Comparison of ENCODE assay signal across 30 cellular contexts in the genomic region with DNA sequence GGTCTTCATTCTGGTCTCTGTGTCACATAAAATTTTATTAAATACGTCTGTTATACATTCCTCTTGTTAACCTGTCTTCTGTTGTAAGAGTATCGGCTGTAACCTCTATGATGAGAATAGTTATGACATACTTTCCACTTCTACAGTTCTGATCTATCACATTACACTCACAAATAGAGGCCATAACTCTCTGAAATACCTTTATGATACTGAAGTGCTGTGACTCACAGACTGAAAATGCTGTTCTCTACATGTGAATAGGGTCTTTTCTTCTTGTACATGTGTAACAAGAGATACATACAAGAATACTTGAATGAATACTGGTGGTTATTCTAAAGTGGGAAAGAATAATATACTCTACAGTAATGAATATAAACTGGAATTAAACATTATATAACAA.
"Had no signal": no experiment of that assay in that cellular context is flagged by ENCODE, and none has a peak within 500 bp of the region (broad histone marks: within the 10 kb centered on the region; RNA-seq: fewer than 3 reads in every experiment).

No MANE protein-coding gene starts in this region.

- H3K4me3 Mint-ChIP-seq: activated CD4-positive, alpha-beta memory T cell treated with anti-CD3 and anti-CD28 coated beads for 36 hours; activated CD4-positive, alpha-beta T cell treated with anti-CD3 and anti-CD28 coated beads for 36 hours; activated CD4-positive, alpha-beta T cell treated with anti-CD3 and anti-CD28 coated beads, Interleukin-2, amount 10 ng/mL, durations not matched to agents 24 days and 14 days; activated CD8-positive, alpha-beta memory T cell treated with anti-CD3 and anti-CD28 coated beads, Interleukin-2, amount 10 ng/mL, durations not matched to agents 7 days and 5 days; activated CD8-positive, alpha-beta T cell treated with anti-CD3 and anti-CD28 coated beads, Interleukin-2, amount 10 ng/mL, durations not matched to agents 7 days and 5 days; activated naive CD4-positive, alpha-beta T cell treated with anti-CD3 and anti-CD28 coated beads for 36 hours; activated naive CD4-positive, alpha-beta T cell treated with anti-CD3 and anti-CD28 coated beads, Interleukin-2, amount 50 U/mL, for 24 hours; activated naive CD8-positive, alpha-beta T cell treated with anti-CD3 and anti-CD28 coated beads for 36 hours; activated naive CD8-positive, alpha-beta T cell treated with anti-CD3 and anti-CD28 coated beads, Interleukin-2, amount 50 U/mL, for 24 hours; activated T-helper 1 cell treated with anti-CD3 and anti-CD28 coated beads, Interleukin-12 subunit alpha, Interleukin-12 subunit beta, Interleukin-2, Interleukin-4 antibody, amounts not matched to agents 30 ng/mL and 10 ng/mL and 1 ng/mL, durations not matched to agents 14 hours and 24 hours and 36 hours; brain; central memory CD8-positive, alpha-beta T cell; dendritic cell treated with granulocyte-macrophage colony-stimulating factor and Interleukin-4, amounts not matched to agents 40 ng/mL and 50 ng/mL, for 4 days; T-helper 17 cell had no signal

- H3K36me3 Mint-ChIP-seq: activated CD4-positive, alpha-beta memory T cell treated with anti-CD3 and anti-CD28 coated beads for 36 hours; activated CD8-positive, alpha-beta memory T cell treated with anti-CD3 and anti-CD28 coated beads, Interleukin-2, amount 10 ng/mL, durations not matched to agents 7 days and 5 days; activated naive CD4-positive, alpha-beta T cell treated with anti-CD3 and anti-CD28 coated beads, Interleukin-2, amount 50 U/mL, for 24 hours; activated naive CD8-positive, alpha-beta T cell treated with anti-CD3 and anti-CD28 coated beads for 36 hours; brain had no signal

- H3K27me3 Mint-ChIP-seq: activated CD4-positive, alpha-beta memory T cell treated with anti-CD3 and anti-CD28 coated beads for 36 hours; activated CD4-positive, alpha-beta T cell treated with anti-CD3 and anti-CD28 coated beads for 36 hours; activated CD4-positive, alpha-beta T cell treated with anti-CD3 and anti-CD28 coated beads, Interleukin-2, amount 10 ng/mL, durations not matched to agents 24 days and 14 days; activated CD8-positive, alpha-beta memory T cell treated with anti-CD3 and anti-CD28 coated beads, Interleukin-2, amount 10 ng/mL, durations not matched to agents 7 days and 5 days; activated naive CD4-positive, alpha-beta T cell treated with anti-CD3 and anti-CD28 coated beads, Interleukin-2, amount 50 U/mL, for 24 hours; activated naive CD8-positive, alpha-beta T cell treated with anti-CD3 and anti-CD28 coated beads for 36 hours; activated naive CD8-positive, alpha-beta T cell treated with anti-CD3 and anti-CD28 coated beads, Interleukin-2, amount 50 U/mL, for 24 hours; brain; central memory CD8-positive, alpha-beta T cell; dendritic cell treated with granulocyte-macrophage colony-stimulating factor and Interleukin-4, amounts not matched to agents 40 ng/mL and 50 ng/mL, for 4 days; T-helper 17 cell had no signal

- H3K9me3 Mint-ChIP-seq: brain had no signal

- ATAC-seq: activated CD4-positive, alpha-beta T cell treated with anti-CD3 and anti-CD28 coated beads for 36 hours; activated CD8-positive, alpha-beta memory T cell treated with anti-CD3 and anti-CD28 coated beads, Interleukin-2, amount 10 ng/mL, durations not matched to agents 7 days and 5 days; activated CD8-positive, alpha-beta T cell treated with anti-CD3 and anti-CD28 coated beads, Interleukin-2, amount 10 ng/mL, durations not matched to agents 7 days and 5 days; activated naive CD8-positive, alpha-beta T cell treated with anti-CD3 and anti-CD28 coated beads, Interleukin-2, amount 50 U/mL, for 24 hours; T-helper 17 cell had no signal

- DNase-seq: activated CD4-positive, alpha-beta memory T cell treated with anti-CD3 and anti-CD28 coated beads for 36 hours; activated CD4-positive, alpha-beta T cell treated with anti-CD3 and anti-CD28 coated beads for 36 hours; activated CD4-positive, alpha-beta T cell treated with anti-CD3 and anti-CD28 coated beads, Interleukin-2, amount 10 ng/mL, durations not matched to agents 24 days and 14 days; activated CD4-positive, CD25-positive, alpha-beta regulatory T cell; activated CD4-positive, CD25-positive, alpha-beta regulatory T cell treated with anti-CD3 and anti-CD28 coated beads, Interleukin-2, amount 50 U/mL, for 72 hours; activated CD8-positive, alpha-beta memory T cell treated with anti-CD3 and anti-CD28 coated beads, Interleukin-2, amount 10 ng/mL, durations not matched to agents 7 days and 5 days; activated CD8-positive, alpha-beta memory T cell treated with anti-CD3 and anti-CD28 coated beads, Interleukin-2, amount 50 U/mL, for 4 hours; activated CD8-positive, alpha-beta T cell treated with anti-CD3 and anti-CD28 coated beads, Interleukin-2, amount 10 ng/mL, durations not matched to agents 7 days and 5 days; activated effector memory CD4-positive, alpha-beta T cell treated with anti-CD3 and anti-CD28 coated beads, Interleukin-2, amount 50 U/mL, for 16 hours; activated naive CD4-positive, alpha-beta T cell treated with anti-CD3 and anti-CD28 coated beads for 36 hours; activated naive CD8-positive, alpha-beta T cell treated with anti-CD3 and anti-CD28 coated beads for 36 hours; activated naive CD8-positive, alpha-beta T cell treated with anti-CD3 and anti-CD28 coated beads, Interleukin-2, amount 50 U/mL, for 24 hours; activated T-cell treated with anti-CD3 and anti-CD28 coated beads, Interleukin-2, amount 50 U/mL, for 1 hour; activated T-cell treated with anti-CD3 and anti-CD28 coated beads, Interleukin-2, amount 50 U/mL, for 48 hours; adrenal gland; amygdala; aorta; dorsolateral prefrontal cortex; effector CD4-positive, alpha-beta T cell; esophagus squamous epithelium; foreskin melanocyte; head of caudate nucleus; T-helper 1 cell; T-helper 17 cell had no signal

- H3K4me1 Mint-ChIP-seq: activated CD4-positive, alpha-beta T cell treated with anti-CD3 and anti-CD28 coated beads for 36 hours; activated CD4-positive, alpha-beta T cell treated with anti-CD3 and anti-CD28 coated beads, Interleukin-2, amount 10 ng/mL, durations not matched to agents 24 days and 14 days; activated CD8-positive, alpha-beta memory T cell treated with anti-CD3 and anti-CD28 coated beads, Interleukin-2, amount 10 ng/mL, durations not matched to agents 7 days and 5 days; activated naive CD4-positive, alpha-beta T cell treated with anti-CD3 and anti-CD28 coated beads, Interleukin-2, amount 50 U/mL, for 24 hours; activated naive CD8-positive, alpha-beta T cell treated with anti-CD3 and anti-CD28 coated beads for 36 hours; activated naive CD8-positive, alpha-beta T cell treated with anti-CD3 and anti-CD28 coated beads, Interleukin-2, amount 50 U/mL, for 24 hours; central memory CD8-positive, alpha-beta T cell; T-helper 17 cell had no signal

- H3K27ac Mint-ChIP-seq: activated CD4-positive, alpha-beta memory T cell treated with anti-CD3 and anti-CD28 coated beads for 36 hours; activated CD4-positive, alpha-beta T cell treated with anti-CD3 and anti-CD28 coated beads for 36 hours; activated CD4-positive, alpha-beta T cell treated with anti-CD3 and anti-CD28 coated beads, Interleukin-2, amount 10 ng/mL, durations not matched to agents 24 days and 14 days; activated CD8-positive, alpha-beta memory T cell treated with anti-CD3 and anti-CD28 coated beads, Interleukin-2, amount 10 ng/mL, durations not matched to agents 7 days and 5 days; activated CD8-positive, alpha-beta T cell treated with anti-CD3 and anti-CD28 coated beads, Interleukin-2, amount 10 ng/mL, durations not matched to agents 7 days and 5 days; activated naive CD4-positive, alpha-beta T cell treated with anti-CD3 and anti-CD28 coated beads for 36 hours; activated naive CD4-positive, alpha-beta T cell treated with anti-CD3 and anti-CD28 coated beads, Interleukin-2, amount 50 U/mL, for 24 hours; activated naive CD8-positive, alpha-beta T cell treated with anti-CD3 and anti-CD28 coated beads for 36 hours; activated naive CD8-positive, alpha-beta T cell treated with anti-CD3 and anti-CD28 coated beads, Interleukin-2, amount 50 U/mL, for 24 hours; activated T-helper 1 cell treated with anti-CD3 and anti-CD28 coated beads, Interleukin-12 subunit alpha, Interleukin-12 subunit beta, Interleukin-2, Interleukin-4 antibody, amounts not matched to agents 30 ng/mL and 10 ng/mL and 1 ng/mL, durations not matched to agents 14 hours and 24 hours and 36 hours; activated T-helper 2 cell treated with anti-CD3 and anti-CD28 coated beads, Interferon-gamma antibody, Interleukin-2, Interleukin-4, amounts not matched to agents 10 μg/mL and 5 μg/mL and 100 μg/mL, durations not matched to agents 14 hours and 24 hours and 36 hours; dendritic cell treated with granulocyte-macrophage colony-stimulating factor and Interleukin-4, amounts not matched to agents 40 ng/mL and 50 ng/mL, for 4 days; T-helper 17 cell had no signal
